ENCODE assay signal across 22 cellular contexts in the genomic region with DNA sequence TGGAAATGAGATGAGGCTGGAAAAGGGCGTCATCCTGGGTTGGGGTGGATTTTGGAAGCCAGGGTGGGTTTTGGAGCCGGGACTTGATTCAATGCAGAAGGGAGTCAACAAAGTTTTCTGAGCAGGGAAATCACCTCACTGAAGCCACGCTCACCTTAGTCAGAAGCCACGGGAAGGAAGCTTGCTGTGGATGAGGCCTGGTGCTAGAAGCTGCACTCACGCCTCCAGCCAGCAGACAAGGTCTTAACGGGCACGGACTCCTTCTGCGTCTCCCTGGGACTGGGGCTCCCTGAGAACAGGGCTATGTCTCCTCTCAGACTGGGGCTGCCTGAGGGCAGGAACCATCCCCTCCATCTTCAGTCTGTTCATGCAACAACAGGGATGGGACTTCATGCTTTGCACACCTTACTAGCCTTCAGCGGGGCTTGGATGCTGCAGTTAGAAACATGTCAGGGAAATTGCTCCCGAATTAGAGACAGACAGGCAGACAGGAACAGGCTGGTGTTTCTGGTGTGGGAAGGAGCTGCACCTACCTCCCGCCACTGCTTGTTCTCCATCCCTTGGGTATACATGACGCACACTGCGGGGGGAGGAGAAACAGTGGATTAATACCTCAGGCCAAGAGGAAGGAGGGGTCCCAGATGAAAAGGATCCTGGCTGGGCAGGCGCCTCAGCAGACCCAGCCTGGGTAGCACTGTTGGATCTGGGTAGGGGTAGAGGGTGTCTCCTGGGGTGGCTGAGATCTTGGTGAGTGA. TPM values are rescaled to one million over a fixed set of nuclear protein-coding genes. Genes with fewer than 3 reads are reported as not detected.
DNase-seq lines count a peak whose midpoint lies in the region; ATAC-seq and TF ChIP-seq lines count a peak whose summit lies in the region.
"Had no signal": no experiment of that assay in that cellular context is flagged by ENCODE, and none has a peak within 500 bp of the region (broad histone marks: within the 10 kb centered on the region; RNA-seq: fewer than 3 reads in every experiment).

No MANE protein-coding gene starts in this region.

- ATAC-seq in GM18909 (IDR thresholded peaks at IDR 0.05; ENCODE audit: poor library complexity, unreplicated experiment) (no peak), HG03039 (IDR thresholded peaks at IDR 0.05; ENCODE audit: unreplicated experiment) (no peak)
- ATAC-seq: gastroesophageal sphincter had no signal

- H3K4me1 Mint-ChIP-seq in CD8-positive, alpha-beta memory T cell: no peaks in the 10 kb centered on the region
- H3K4me1 Mint-ChIP-seq in brain: peaks cover 67% of the 10 kb centered on the region

- TF ChIP-seq CTCF in brain (conservative IDR thresholded peaks at IDR 0.05): no peak

- CTCF ChIA-PET in CD8-positive, alpha-beta memory T cell (lab: Charles Lee): no interaction called here

- POLR2A ChIA-PET in CD8-positive, alpha-beta memory T cell (lab: Charles Lee): interaction anchor here (0.6 kb wide), 1 partner anchor 30 kb away, joined by 3 read pairs; no protein-coding TSS in a partner anchor

- H3K9me3 ChIP-seq in CD8-positive, alpha-beta memory T cell (ENCODE audit: low read length): no peaks in the 10 kb centered on the region
- no peaks in the 10 kb centered on the region for H3K9me3 ChIP-seq in mesodermal cell (ENCODE audit: control insufficient read depth, low read length)
- H3K9me3 ChIP-seq: ascending aorta, BE2C, gastroesophageal sphincter, pancreas, spleen had no signal

- WGBS in mesodermal cell (ENCODE audit: insufficient coverage in 2 of 2), 2 experiments: 88 to 93% methylated on average over 11 to 14 of the region's 14 CpGs

- H3K27me3 Mint-ChIP-seq in CD8-positive, alpha-beta memory T cell: peaks cover 6 to 13% of the 10 kb centered on the region in 2 donors
- no peaks in the 10 kb centered on the region for H3K27me3 Mint-ChIP-seq in brain

- H3K36me3 Mint-ChIP-seq in CD8-positive, alpha-beta memory T cell: no peaks in the 10 kb centered on the region
- H3K36me3 Mint-ChIP-seq in brain: peaks cover 7% of the 10 kb centered on the region

- H3K4me3 Mint-ChIP-seq in CD8-positive, alpha-beta memory T cell: no peak overlapping the region
- no peak overlapping the region for H3K4me3 Mint-ChIP-seq in brain
- H3K4me3 Mint-ChIP-seq: H9; T-helper 1 cell treated with Interleukin-12 subunit alpha and Interleukin-12 subunit beta and Interleukin-4 antibody, amounts not matched to agents 30 μg/mL and 1 μg/mL, for 36 hours had no signal

- H3K27me3 ChIP-seq in CD8-positive, alpha-beta memory T cell (ENCODE audit: insufficient read depth, low read length, poor library complexity, severe bottlenecking): no peaks in the 10 kb centered on the region
- H3K27me3 ChIP-seq: ascending aorta, BE2C, gastroesophageal sphincter, pancreas had no signal

- H3K9me3 Mint-ChIP-seq in CD8-positive, alpha-beta memory T cell: no peaks in the 10 kb centered on the region
- no peaks in the 10 kb centered on the region for H3K9me3 Mint-ChIP-seq in brain
- H3K9me3 Mint-ChIP-seq: H9; T-helper 1 cell treated with Interleukin-12 subunit alpha and Interleukin-12 subunit beta and Interleukin-4 antibody, amounts not matched to agents 30 μg/mL and 1 μg/mL, for 36 hours had no signal

- no peak overlapping the region for H3K4me3 ChIP-seq in CD8-positive, alpha-beta memory T cell (ENCODE audit: low read length)
- no peak overlapping the region for H3K4me3 ChIP-seq in mesodermal cell (ENCODE audit: extremely low read depth, insufficient read depth, low read length, poor library complexity, severe bottlenecking)
- H3K4me3 ChIP-seq: ascending aorta, coronary artery, gastroesophageal sphincter, pancreas, spleen had no signal

- peak overlapping the region; percentile 84 for H3K27ac ChIP-seq in CD8-positive, alpha-beta memory T cell (ENCODE audit: low read depth, low read length)
- H3K27ac ChIP-seq in mesodermal cell (ENCODE audit: low read depth, low read length, severe bottlenecking): peak overlapping the region; percentile 85
- H3K27ac ChIP-seq: ascending aorta, HL-60, pancreas, spleen had no signal

- DNase-seq in CD8-positive, alpha-beta memory T cell: no peak
- DNase-seq in HK-2 (ENCODE audit: unreplicated experiment) (peak; percentile 24), cerebellum (ENCODE audit: low spot score) (no peak)
- DNase-seq: activated gamma-delta T cell treated with Interleukin-2 at 50 U/mL for 16 hours, BE2C, H9, KG1, NCI-H1048, NCI-H2081, NCI-H510A, pancreas, SIG-M5, spleen had no signal

- H3K4me1 ChIP-seq in CD8-positive, alpha-beta memory T cell (ENCODE audit: insufficient read depth, low read length): no peaks in the 10 kb centered on the region
- H3K4me1 ChIP-seq in mesodermal cell (ENCODE audit: control insufficient read depth, insufficient read depth, low read length, poor library complexity, severe bottlenecking): peaks cover 37% of the 10 kb centered on the region
- H3K4me1 ChIP-seq: ascending aorta, pancreas had no signal

- H3K36me3 ChIP-seq in CD8-positive, alpha-beta memory T cell (ENCODE audit: insufficient read depth, low read length): no peaks in the 10 kb centered on the region
- H3K36me3 ChIP-seq in mesodermal cell (ENCODE audit: control insufficient read depth, insufficient read depth, low read length): no peaks in the 10 kb centered on the region
- H3K36me3 ChIP-seq: ascending aorta, BE2C, gastroesophageal sphincter, pancreas, spleen had no signal

- H3K27ac Mint-ChIP-seq in CD8-positive, alpha-beta memory T cell: peak overlapping the region in 1 of 8 donors; percentile 41
- H3K27ac Mint-ChIP-seq in brain: peak overlapping the region in 4 of 5 experiments; percentile 27 to 91 (median 62)
- H3K27ac Mint-ChIP-seq: T-helper 1 cell treated with Interleukin-12 subunit alpha and Interleukin-12 subunit beta and Interleukin-4 antibody, amounts not matched to agents 30 μg/mL and 1 μg/mL, for 36 hours had no signal

RNA-seq across cellular contexts. Expression of gene CPNE5, which starts 17.5 kb away (rescaled TPM):
- under 1 TPM; 0.29 to 0.59 TPM for total RNA-seq in CD8-positive, alpha-beta memory T cell
- 0.44 TPM for polyA plus RNA-seq in CD8-positive, alpha-beta memory T cell
- polyA plus RNA-seq in brain (ENCODE audit: insufficient read depth, low read depth, low replicate concordance): 22.9 TPM
- polyA plus RNA-seq in mesodermal cell (2013, experiment 1 of 2): 2.8 TPM
- polyA plus RNA-seq in mesodermal cell (2013, experiment 2 of 2): 2.9 TPM
- total RNA-seq in cerebellum: 6.9 TPM

RNA-seq across cellular contexts. Expression of gene PPIL1, which starts 52.8 kb away (rescaled TPM):
- 10 to 100 TPM; 66.6 to 68.8 TPM for total RNA-seq in CD8-positive, alpha-beta memory T cell
- 23.3 TPM for polyA plus RNA-seq in CD8-positive, alpha-beta memory T cell
- 36.9 TPM for polyA plus RNA-seq in brain (ENCODE audit: insufficient read depth, low read depth, low replicate concordance)
- 43.4 TPM for polyA plus RNA-seq in mesodermal cell (2013, experiment 1 of 2)
- polyA plus RNA-seq in mesodermal cell (2013, experiment 2 of 2): 44.6 TPM
- 29.9 TPM for total RNA-seq in cerebellum
